ENCODE assay signal across 1 cellular context in the genomic region with DNA sequence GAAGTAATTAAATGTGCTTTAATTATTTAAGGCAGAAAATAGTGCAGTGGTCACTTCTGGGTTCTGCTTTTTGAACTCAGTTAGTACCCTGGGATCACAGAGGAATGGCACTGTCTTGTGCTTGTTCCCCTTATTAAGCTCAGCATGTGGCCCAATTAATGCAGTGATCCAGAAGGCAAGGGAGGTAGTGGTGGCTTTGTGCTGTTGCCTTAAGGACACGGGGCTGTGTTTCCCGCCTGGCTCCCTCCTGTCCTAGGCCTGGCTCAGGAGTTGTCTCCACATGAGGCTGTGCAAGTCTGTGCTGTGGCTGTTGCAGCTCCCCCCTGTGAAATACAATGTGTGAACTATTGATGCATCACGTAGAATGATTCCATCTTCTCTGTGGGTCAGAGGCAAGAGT.
A peak's percentile ranks its signal among the peaks of the same experiment; 100 is the strongest.
TF ChIP-seq lines count a peak whose summit lies in the region.

No MANE protein-coding gene starts in this region.

TF ChIP-seq in H1, 55 proteins besides CTCF, POLR2A, EP300 and RAD21:
- TF ChIP-seq, protein P1, sequence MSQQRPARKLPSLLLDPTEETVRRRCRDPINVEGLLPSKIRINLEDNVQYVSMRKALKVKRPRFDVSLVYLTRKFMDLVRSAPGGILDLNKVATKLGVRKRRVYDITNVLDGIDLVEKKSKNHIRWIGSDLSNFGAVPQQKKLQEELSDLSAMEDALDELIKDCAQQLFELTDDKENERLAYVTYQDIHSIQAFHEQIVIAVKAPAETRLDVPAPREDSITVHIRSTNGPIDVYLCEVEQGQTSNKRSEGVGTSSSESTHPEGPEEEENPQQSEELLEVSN (IDR thresholded peaks at IDR 0.05), result 0 out of 2 replicates have a peak, but pooled peaks have one; percentile 17
- no peak for TF ChIP-seq CHD1 (IDR thresholded peaks at IDR 0.05; ENCODE audit: low read depth, low read length)
